14 cellular contexts compared by ENCODE assay signal in the genomic region with DNA sequence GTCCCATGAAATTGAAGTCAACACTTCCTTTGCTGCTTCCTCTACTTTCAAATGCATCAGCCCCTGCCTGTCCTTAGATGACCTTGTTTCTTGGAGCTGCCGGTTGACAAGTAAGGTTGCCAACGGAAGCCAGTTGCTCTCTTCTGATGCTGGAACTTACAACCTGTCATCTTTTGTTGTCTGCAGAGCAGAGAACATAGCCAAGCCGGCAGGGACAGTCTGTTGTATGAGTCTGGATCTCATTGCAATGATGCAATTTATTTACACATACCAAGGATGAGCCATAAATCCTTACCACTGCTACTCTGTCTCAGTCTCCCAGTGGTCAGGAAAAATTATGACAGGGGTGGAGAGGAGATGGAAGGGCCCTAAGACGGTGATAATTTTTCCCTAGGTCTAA.
DNase-seq lines count a peak whose midpoint lies in the region; ATAC-seq, FAIRE-seq and TF ChIP-seq lines count a peak whose summit lies in the region.
"Had no signal": no experiment of that assay in that cellular context is flagged by ENCODE, and none has a peak within 500 bp of the region (broad histone marks: within the 10 kb centered on the region; RNA-seq: fewer than 3 reads in every experiment).

No MANE protein-coding gene starts in this region.

- TF ChIP-seq CTCF in mucosa of descending colon (IDR thresholded peaks at IDR 0.05) (no peak), esophagus muscularis mucosa (IDR thresholded peaks at IDR 0.05) (no peak)

- no peaks in the 10 kb centered on the region for H3K27me3 ChIP-seq in BLaER1
- no peaks in the 10 kb centered on the region for H3K27me3 ChIP-seq in esophagus muscularis mucosa
- H3K27me3 ChIP-seq: heart right ventricle, tibial nerve had no signal

- ATAC-seq in mucosa of descending colon, result peak; percentile 11
- ATAC-seq: activated T-cell treated with anti-CD3 and anti-CD28 coated beads, Interleukin-2, amount 50 U/mL, for 72 hours had no signal

- FAIRE-seq in GM19239 (lab: Jason Lieb, UNC), result no peak

- H3K9ac ChIP-seq in BLaER1, result no peak overlapping the region

- H3K9me3 ChIP-seq in BLaER1, result no peaks in the 10 kb centered on the region
- H3K9me3 ChIP-seq in mucosa of descending colon, result no peaks in the 10 kb centered on the region
- H3K9me3 ChIP-seq in esophagus muscularis mucosa, result no peaks in the 10 kb centered on the region
- H3K9me3 ChIP-seq: heart right ventricle, tibial nerve had no signal

- H3K4me3 ChIP-seq in BLaER1 (no peak overlapping the region), mucosa of descending colon (no peak overlapping the region), esophagus muscularis mucosa (no peak overlapping the region)
- H3K4me3 ChIP-seq: heart right ventricle, tibial nerve had no signal

- H3K4me1 ChIP-seq in BLaER1, result peaks cover 6% of the 10 kb centered on the region; the same call in 1 of the 2 replicates
- H3K4me1 ChIP-seq in mucosa of descending colon (ENCODE audit: low read depth), result no peaks in the 10 kb centered on the region
- H3K4me1 ChIP-seq in esophagus muscularis mucosa, result peaks cover 0 to 9% (median 6%) of the 10 kb centered on the region in 4 donors

- no peak for TF ChIP-seq POLR2A in esophagus muscularis mucosa (IDR thresholded peaks at IDR 0.05; ENCODE audit: low read depth)

- H3K36me3 ChIP-seq in BLaER1, result no peaks in the 10 kb centered on the region
- no peaks in the 10 kb centered on the region for H3K36me3 ChIP-seq in mucosa of descending colon (ENCODE audit: low read depth)
- H3K36me3 ChIP-seq in esophagus muscularis mucosa, result no peaks in the 10 kb centered on the region
- H3K36me3 ChIP-seq: heart right ventricle, tibial nerve, WERI-Rb-1 had no signal

- no peak for TF ChIP-seq EP300 in esophagus muscularis mucosa (IDR thresholded peaks at IDR 0.05)

- DNase-seq in LHCN-M2 (ENCODE audit: low read depth), result peak; percentile 69
- DNase-seq in dedifferentiated amniotic fluid mesenchymal stem cell (ENCODE audit: extremely low spot score), result peak; percentile 35
- DNase-seq in mucosa of descending colon, result no peak
- DNase-seq in epidermal melanocyte (ENCODE audit: insufficient read length, low spot score), result no peak
- DNase-seq in esophagus muscularis mucosa (ENCODE audit: extremely low spot score), result no peak
- no peak for DNase-seq in ureter (ENCODE audit: low spot score)
- DNase-seq in GM19239 (ENCODE audit: insufficient read length, low spot score), result no peak
- DNase-seq: activated T-cell treated with anti-CD3 and anti-CD28 coated beads, Interleukin-2, amount 50 U/mL, for 72 hours; COR-L47; NCI-H510A; WERI-Rb-1 had no signal

- 34% methylated on average over 4 of the region's 4 CpGs for whole genome bisulfite sequencing in esophagus muscularis mucosa

- no peaks in the 10 kb centered on the region for H4K20me1 ChIP-seq in BLaER1

- intact Hi-C loops in mucosa of descending colon (cut with DNase I, micrococcal nuclease) (no loop called here), esophagus muscularis mucosa (cut with DNase I) (no loop called here)

- H3K27ac ChIP-seq in BLaER1, result no peak overlapping the region
- no peak overlapping the region for H3K27ac ChIP-seq in esophagus muscularis mucosa (replicated peaks in 1 of 4)
- H3K27ac ChIP-seq: heart right ventricle, tibial nerve, WERI-Rb-1 had no signal

- H3K4me2 ChIP-seq in BLaER1, result peak overlapping the region; percentile 27; the same call in 1 of the 2 replicates

Comparison
In these comparisons a context has a peak if more than half of its experiments do, and no peak if none do; other contexts are left out.
1. DNase-seq: peak in LHCN-M2 (single experiment) and dedifferentiated amniotic fluid mesenchymal stem cell (single experiment); none in mucosa of descending colon (0 of 3), epidermal melanocyte (single experiment), esophagus muscularis mucosa (single experiment), ureter (single experiment) and GM19239 (single experiment).